Comparison of ENCODE assay signal across 9 cellular contexts in genomic region chr1:153572569-153573015, GRCh38. TPM values are rescaled to one million over a fixed set of nuclear protein-coding genes. Genes with fewer than 3 reads are reported as not detected.
A peak's percentile ranks its signal among the peaks of the same experiment; 100 is the strongest.
DNase-seq lines count a peak whose midpoint lies in the region; ATAC-seq and TF ChIP-seq lines count a peak whose summit lies in the region.
"Had no signal": no experiment of that assay in that cellular context is flagged by ENCODE, and none has a peak within 500 bp of the region (broad histone marks: within the 10 kb centered on the region; RNA-seq: fewer than 3 reads in every experiment).

No MANE protein-coding gene starts in this region.

- H3K27me3 Mint-ChIP-seq in IgD-negative memory B cell (peaks cover 9% of the 10 kb centered on the region), glutamatergic neuron (ENCODE audit: unreplicated experiment) (peaks cover 2% of the 10 kb centered on the region)
- no peaks in the 10 kb centered on the region for H3K27me3 Mint-ChIP-seq in activated naive CD4-positive, alpha-beta T cell treated with anti-CD3 and anti-CD28 coated beads, Interleukin-2, amount 50 U/mL, for 24 hours

- H3K9me3 ChIP-seq in Peyer's patch (no peaks in the 10 kb centered on the region), parathyroid adenoma (ENCODE audit: control insufficient read depth, low read length) (no peaks in the 10 kb centered on the region)

- peak overlapping the region in 3 of 4 donors; percentile 26 to 48 (median 27) for H3K27ac ChIP-seq in Peyer's patch
- peak overlapping the region; percentile 24 for H3K27ac ChIP-seq in parathyroid adenoma

- H2AFZ ChIP-seq in parathyroid adenoma: peak overlapping the region; percentile 46

- TF ChIP-seq CTCF in GM12874 (IDR thresholded peaks at IDR 0.05; ENCODE audit: insufficient read depth, low read depth, low read length) (peak; percentile 72), Peyer's patch (IDR thresholded peaks at IDR 0.05) (peak in 5 of 6 experiments; percentile 51 to 97 (median 92)), glutamatergic neuron (IDR thresholded peaks at IDR 0.05; ENCODE audit: partially characterized antibody, unreplicated experiment) (no peak), parathyroid adenoma (IDR thresholded peaks at IDR 0.05) (peak; percentile 84)

- H3K27ac Mint-ChIP-seq in IgD-negative memory B cell (peak overlapping the region in 2 of 3 donors; percentile 19 to 59), glutamatergic neuron (ENCODE audit: unreplicated experiment) (peak overlapping the region; percentile 48)
- H3K27ac Mint-ChIP-seq in activated naive CD4-positive, alpha-beta T cell treated with anti-CD3 and anti-CD28 coated beads, Interleukin-2, amount 50 U/mL, for 24 hours: peak overlapping the region; percentile 71

- no peak for ATAC-seq in HG02973 (IDR thresholded peaks at IDR 0.05; ENCODE audit: unreplicated experiment)

- H3K4me3 ChIP-seq in Peyer's patch: no peak overlapping the region
- no peak overlapping the region for H3K4me3 ChIP-seq in parathyroid adenoma (ENCODE audit: low read depth, low read length)

- H3K36me3 Mint-ChIP-seq in IgD-negative memory B cell: peaks cover 2% of the 10 kb centered on the region
- H3K36me3 Mint-ChIP-seq in activated naive CD4-positive, alpha-beta T cell treated with anti-CD3 and anti-CD28 coated beads, Interleukin-2, amount 50 U/mL, for 24 hours: no peaks in the 10 kb centered on the region
- no peaks in the 10 kb centered on the region for H3K36me3 Mint-ChIP-seq in glutamatergic neuron (ENCODE audit: unreplicated experiment)

- H3K36me3 ChIP-seq in Peyer's patch (no peaks in the 10 kb centered on the region), parathyroid adenoma (ENCODE audit: control insufficient read depth, insufficient read depth, low read length) (no peaks in the 10 kb centered on the region)

- DNase-seq in A172 (ENCODE audit: low spot score): peak; percentile 97
- peak; percentile 79 to 94 (median 86) for DNase-seq in Peyer's patch
- no peak for DNase-seq in glutamatergic neuron

- H3K4me3 Mint-ChIP-seq in IgD-negative memory B cell (no peak overlapping the region), glutamatergic neuron (ENCODE audit: unreplicated experiment) (no peak overlapping the region)
- H3K4me3 Mint-ChIP-seq in activated naive CD4-positive, alpha-beta T cell treated with anti-CD3 and anti-CD28 coated beads, Interleukin-2, amount 50 U/mL, for 24 hours: peak overlapping the region; percentile 41

- H3K4me2 ChIP-seq in parathyroid adenoma (ENCODE audit: low read length): no peak overlapping the region

- peak in 1 of 2 donors; percentile 21 for TF ChIP-seq POLR2A in Peyer's patch (IDR thresholded peaks at IDR 0.05)

- H3K27me3 ChIP-seq in Peyer's patch (no peaks in the 10 kb centered on the region), parathyroid adenoma (ENCODE audit: control insufficient read depth, insufficient read depth, low read length) (no peaks in the 10 kb centered on the region)

- H3K4me1 ChIP-seq in Peyer's patch: peaks cover 0 to 27% (median 0%) of the 10 kb centered on the region in 4 donors
- no peaks in the 10 kb centered on the region for H3K4me1 ChIP-seq in parathyroid adenoma

- H3K4me1 Mint-ChIP-seq in IgD-negative memory B cell (peaks cover 5 to 16% (median 10%) of the 10 kb centered on the region in 3 donors), glutamatergic neuron (ENCODE audit: low read depth, unreplicated experiment) (peaks cover 16% of the 10 kb centered on the region)
- peaks cover 37% of the 10 kb centered on the region for H3K4me1 Mint-ChIP-seq in activated naive CD4-positive, alpha-beta T cell treated with anti-CD3 and anti-CD28 coated beads, Interleukin-2, amount 50 U/mL, for 24 hours

- no peaks in the 10 kb centered on the region for H3K79me2 ChIP-seq in parathyroid adenoma

- H3K9ac ChIP-seq in parathyroid adenoma: peak overlapping the region; percentile 28

- H3K9me3 Mint-ChIP-seq in IgD-negative memory B cell (no peaks in the 10 kb centered on the region), glutamatergic neuron (ENCODE audit: unreplicated experiment) (peaks cover 3% of the 10 kb centered on the region)
- no peaks in the 10 kb centered on the region for H3K9me3 Mint-ChIP-seq in activated naive CD4-positive, alpha-beta T cell treated with anti-CD3 and anti-CD28 coated beads, Interleukin-2, amount 50 U/mL, for 24 hours

RNA-seq across cellular contexts. Expression of gene S100A2, which starts 6.9 kb away (rescaled TPM):
- 41.3 and 63.0 TPM in 2 replicates for total RNA-seq in A172 (2014; rRNA removed; shearing (Covaris generic))
- not detected for polyA plus RNA-seq in IgD-negative memory B cell
- total RNA-seq in Peyer's patch: not detected
- total RNA-seq in glutamatergic neuron (ENCODE audit: unreplicated experiment): 1.1 TPM

RNA-seq across cellular contexts. Expression of gene S100A3, which starts 23.5 kb away (rescaled TPM):
- 90.9 and 103 TPM in 2 replicates for total RNA-seq in A172 (2014; rRNA removed; shearing (Covaris generic))
- polyA plus RNA-seq in IgD-negative memory B cell: not detected
- not detected for total RNA-seq in Peyer's patch
- total RNA-seq in glutamatergic neuron (ENCODE audit: unreplicated experiment): not detected
- total RNA-seq: mononuclear cell had no signal

RNA-seq across cellular contexts. Expression of gene S100A4, which starts 27.0 kb away (rescaled TPM):
- total RNA-seq in A172 (2014; rRNA removed; shearing (Covaris generic)): 3,194 and 3,572 TPM in 2 replicates
- 524 TPM for polyA plus RNA-seq in IgD-negative memory B cell
- total RNA-seq in Peyer's patch (100 to 1,000 TPM in 1 of 4 donors, 10 to 100 TPM in 3; 38.2 to 435 (median 53.6) TPM), glutamatergic neuron (ENCODE audit: unreplicated experiment) (4.7 TPM)

RNA-seq across cellular contexts. Expression of gene S100A5, which starts 31.9 kb away (rescaled TPM):
- total RNA-seq in A172 (2014; rRNA removed; shearing (Covaris generic)): 1.1 and 6.1 TPM in 2 replicates
- 1.4 TPM for polyA plus RNA-seq in IgD-negative memory B cell
- total RNA-seq in Peyer's patch (not detected), glutamatergic neuron (ENCODE audit: unreplicated experiment) (not detected)
- total RNA-seq: mononuclear cell had no signal

RNA-seq across cellular contexts. Expression of gene S100A6, which starts 36.8 kb away (rescaled TPM):
- 1,463 and 1,751 TPM in 2 replicates for total RNA-seq in A172 (2014; rRNA removed; shearing (Covaris generic))
- polyA plus RNA-seq in IgD-negative memory B cell: 397 TPM
- 100 to 1,000 TPM; 321 to 366 (median 334) TPM for total RNA-seq in Peyer's patch
- 41.9 TPM for total RNA-seq in glutamatergic neuron (ENCODE audit: unreplicated experiment)

Comparison
In these comparisons a context has a peak if more than half of its experiments do, and no peak if none do; other contexts are left out.
1. RNA of gene S100A3, which starts 23.5 kb away (total RNA-seq): 90.9 to 103 TPM in A172; not detected in Peyer's patch and not detected in glutamatergic neuron (single experiment); every median in the first group is over 10 times any median in the second.
2. Peak in every context shown above with its lines, with median percentiles within 50 percentile points of each other: H3K27ac Mint-ChIP-seq.